9 cellular contexts compared by ENCODE assay signal in genomic region chr11:65183201-65183891, GRCh38. TPM values are rescaled to one million over a fixed set of nuclear protein-coding genes. Genes with fewer than 3 reads are reported as not detected.
DNase-seq lines count a peak whose midpoint lies in the region; TF ChIP-seq lines count a peak whose summit lies in the region.
"Had no signal": no experiment of that assay in that cellular context is flagged by ENCODE, and none has a peak within 500 bp of the region (broad histone marks: within the 10 kb centered on the region; RNA-seq: fewer than 3 reads in every experiment).

No MANE protein-coding gene starts in this region.

- DNase-seq in AG20443 (ENCODE audit: low spot score), result peak; percentile 4
- DNase-seq in choroid plexus epithelial cell (ENCODE audit: low read depth), result no peak
- DNase-seq in SHP77 (lab: John Stamatoyannopoulos, UW), result no peak
- DNase-seq in effector CD8-positive, alpha-beta T cell (lab: John Stamatoyannopoulos, UW), result no peak
- no peak for DNase-seq in HUDEP-2 (lab: John Stamatoyannopoulos, UW; ENCODE audit: unreplicated experiment in 76 of 76)
- no peak for DNase-seq in glomerular visceral epithelial cell (ENCODE audit: extremely low spot score)
- DNase-seq: activated effector memory CD4-positive, alpha-beta T cell treated with Interleukin-2 at 50 U/mL for 16 hours had no signal

- no peaks in the 10 kb centered on the region for H3K27me3 ChIP-seq in muscle layer of duodenum (ENCODE audit: low read depth, low read length)

- peak overlapping the region in 3 of 4 donors; percentile 81 to 89 (median 87) for H3K4me3 Mint-ChIP-seq in IgD-negative memory B cell

- no peaks in the 10 kb centered on the region for H3K36me3 Mint-ChIP-seq in IgD-negative memory B cell

- no peaks in the 10 kb centered on the region for H3K9me3 Mint-ChIP-seq in IgD-negative memory B cell

- H3K27ac Mint-ChIP-seq in IgD-negative memory B cell, result peak overlapping the region in 1 of 3 donors; percentile 51

- peaks cover 13 to 33% of the 10 kb centered on the region in 2 donors for H3K36me3 ChIP-seq in muscle layer of duodenum (ENCODE audit: control insufficient read depth in 1 of 2, insufficient read depth in 2 of 2, low read length in 2 of 2)

- H3K4me1 ChIP-seq in muscle layer of duodenum (ENCODE audit: control insufficient read depth in 1 of 2, insufficient read depth in 2 of 2, low read length in 2 of 2), result peaks cover 4 to 29% of the 10 kb centered on the region in 2 donors

- H3K4me3 ChIP-seq in choroid plexus epithelial cell (ENCODE audit: low read depth, low read length) (peak overlapping the region; percentile 87), muscle layer of duodenum (ENCODE audit: low read depth in 1 of 2, low read length in 2 of 2) (peak overlapping the region; percentile 87 to 91)

- TF ChIP-seq CTCF in choroid plexus epithelial cell (conservative IDR thresholded peaks at IDR 0.05; ENCODE audit: low read depth, low read length), result no peak

- H3K4me1 Mint-ChIP-seq in IgD-negative memory B cell, result peaks cover 5 to 23% (median 9%) of the 10 kb centered on the region in 3 donors

- no peaks in the 10 kb centered on the region for H3K9me3 ChIP-seq in muscle layer of duodenum (ENCODE audit: control insufficient read depth in 1 of 2, low read length in 2 of 2)

- no peaks in the 10 kb centered on the region for H3K27me3 Mint-ChIP-seq in IgD-negative memory B cell

- peak overlapping the region; percentile 86 for H3K27ac ChIP-seq in muscle layer of duodenum (ENCODE audit: low read length)

RNA-seq across cellular contexts. Expression of gene CAPN1, which starts 1.6 kb away (rescaled TPM):
- 113 TPM for polyA plus RNA-seq in IgD-negative memory B cell

RNA-seq across cellular contexts. Expression of gene SPDYC, which starts 13.3 kb away (rescaled TPM):
- not detected for polyA plus RNA-seq in IgD-negative memory B cell

RNA-seq across cellular contexts. Expression of gene SYVN1, which starts 49.0 kb away (rescaled TPM):
- polyA plus RNA-seq in IgD-negative memory B cell, result 61.2 TPM
